ENCODE assay signal across 22 cellular contexts in the genomic region with DNA sequence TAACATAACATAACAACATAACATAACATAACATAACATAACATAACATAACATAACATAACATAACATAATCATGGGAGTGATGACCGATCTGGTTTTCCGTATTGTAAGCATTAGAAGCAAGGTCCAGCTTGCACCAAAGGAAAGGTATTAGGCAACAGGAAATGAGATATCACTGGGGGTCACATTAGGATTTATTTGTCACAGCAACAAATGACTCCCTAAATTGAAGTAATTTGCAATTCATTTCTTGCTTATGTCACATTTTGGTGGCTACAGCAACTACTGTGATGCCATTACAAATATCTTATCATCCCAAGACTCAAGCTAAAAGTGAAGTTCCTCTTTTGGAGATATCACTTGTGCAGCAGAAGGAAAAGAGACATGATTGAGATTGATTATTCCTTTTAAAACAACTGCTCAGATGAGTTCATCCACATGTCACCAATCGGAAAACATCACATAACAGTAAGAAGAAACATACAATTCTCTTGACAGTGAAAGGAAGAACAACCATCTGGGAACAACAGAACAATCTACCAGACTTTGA.
"Had no signal": no experiment of that assay in that cellular context is flagged by ENCODE, and none has a peak within 500 bp of the region (broad histone marks: within the 10 kb centered on the region; RNA-seq: fewer than 3 reads in every experiment).

No MANE protein-coding gene starts in this region.

- DNase-seq: IMR-90, MG63, NCI-H1092, NCI-H1105 treated with DMSO at 0.1 percent for 48 hours, NCI-H1436, NCI-H1930, NCI-H2081, NCI-H2107, NCI-H226, NCI-H446, NCI-H510A, NCI-H524 treated with DMSO at 0.1 percent for 48 hours, NCI-H69, NCI-H774, PC-3, Peyer's patch, SHP77 treated with DMSO at 0.1 percent for 48 hours, SJCRH30, T-helper 1 cell had no signal

- ATAC-seq: HepG2, PC-3, Right ventricle myocardium inferior, SK-N-SH treated with all-trans-retinoic acid at 6 μM for 48 hours had no signal

- FAIRE-seq: HepG2 had no signal

- H3K36me3 ChIP-seq: MG63, Peyer's patch, SJCRH30 had no signal

- H3K4me1 ChIP-seq: Peyer's patch, SJCRH30 had no signal

- H3K4me3 ChIP-seq: MG63, Peyer's patch, SJCRH30 had no signal

- H3K27ac ChIP-seq: Peyer's patch, SJCRH30 had no signal

- H3K9me3 ChIP-seq: MG63, Peyer's patch had no signal

- H3K27me3 ChIP-seq: MG63, Peyer's patch, SJCRH30 had no signal
